In the genomic region with DNA sequence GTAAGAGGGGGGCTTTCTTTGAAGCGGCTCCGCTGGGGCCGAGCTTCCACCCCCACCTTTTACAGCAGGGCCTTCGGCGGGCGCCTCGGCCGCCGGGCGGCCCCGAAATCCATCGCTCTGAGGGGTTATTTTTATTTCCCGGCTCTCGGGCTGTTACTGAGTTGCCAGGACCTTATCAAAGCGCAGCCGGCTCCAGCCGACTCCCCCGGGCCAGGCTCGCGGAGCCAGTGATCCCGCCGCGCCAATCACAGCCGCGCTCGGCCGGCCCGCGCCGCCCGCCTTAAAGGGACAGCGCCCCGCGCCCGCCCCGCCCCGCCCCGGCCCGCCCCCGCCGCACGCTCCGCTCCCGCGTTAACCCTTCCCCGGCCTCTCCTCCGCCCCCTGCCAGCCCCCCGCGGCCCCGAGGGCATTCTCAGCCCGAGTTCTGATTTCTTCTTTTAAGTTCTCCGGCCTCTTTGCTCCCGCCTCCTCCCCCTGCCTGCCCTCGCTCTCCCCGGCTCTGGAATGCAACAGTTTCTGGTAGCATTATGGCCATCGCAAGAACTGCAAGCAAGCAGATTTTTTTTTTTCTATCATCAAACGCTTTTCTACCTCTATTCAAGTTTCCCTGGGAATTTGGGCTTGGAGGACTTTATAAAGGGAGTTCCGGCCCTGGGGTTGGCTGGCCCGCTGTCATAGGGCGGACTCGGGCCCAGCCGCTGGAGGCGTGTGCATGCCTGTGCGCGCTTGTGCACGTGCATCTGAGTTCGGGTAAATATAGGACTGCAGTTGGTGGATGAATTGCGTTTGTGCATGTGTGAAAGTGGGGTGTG, we compare ENCODE assay signal across 1 cellular context.
TF ChIP-seq lines count a peak whose summit lies in the region.

A gene with protein sequence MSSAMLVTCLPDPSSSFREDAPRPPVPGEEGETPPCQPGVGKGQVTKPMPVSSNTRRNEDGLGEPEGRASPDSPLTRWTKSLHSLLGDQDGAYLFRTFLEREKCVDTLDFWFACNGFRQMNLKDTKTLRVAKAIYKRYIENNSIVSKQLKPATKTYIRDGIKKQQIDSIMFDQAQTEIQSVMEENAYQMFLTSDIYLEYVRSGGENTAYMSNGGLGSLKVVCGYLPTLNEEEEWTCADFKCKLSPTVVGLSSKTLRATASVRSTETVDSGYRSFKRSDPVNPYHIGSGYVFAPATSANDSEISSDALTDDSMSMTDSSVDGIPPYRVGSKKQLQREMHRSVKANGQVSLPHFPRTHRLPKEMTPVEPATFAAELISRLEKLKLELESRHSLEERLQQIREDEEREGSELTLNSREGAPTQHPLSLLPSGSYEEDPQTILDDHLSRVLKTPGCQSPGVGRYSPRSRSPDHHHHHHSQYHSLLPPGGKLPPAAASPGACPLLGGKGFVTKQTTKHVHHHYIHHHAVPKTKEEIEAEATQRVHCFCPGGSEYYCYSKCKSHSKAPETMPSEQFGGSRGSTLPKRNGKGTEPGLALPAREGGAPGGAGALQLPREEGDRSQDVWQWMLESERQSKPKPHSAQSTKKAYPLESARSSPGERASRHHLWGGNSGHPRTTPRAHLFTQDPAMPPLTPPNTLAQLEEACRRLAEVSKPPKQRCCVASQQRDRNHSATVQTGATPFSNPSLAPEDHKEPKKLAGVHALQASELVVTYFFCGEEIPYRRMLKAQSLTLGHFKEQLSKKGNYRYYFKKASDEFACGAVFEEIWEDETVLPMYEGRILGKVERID (minus strand): TSS at position 255 of the 812 bp plus-strand sequence. CDS start 3,028 bp downstream, outside the sequence.

TF ChIP-seq in HepG2, 621 proteins besides CTCF, POLR2A, EP300 and RAD21 (continued from another document and continues in another):
- TF ChIP-seq, protein P1, sequence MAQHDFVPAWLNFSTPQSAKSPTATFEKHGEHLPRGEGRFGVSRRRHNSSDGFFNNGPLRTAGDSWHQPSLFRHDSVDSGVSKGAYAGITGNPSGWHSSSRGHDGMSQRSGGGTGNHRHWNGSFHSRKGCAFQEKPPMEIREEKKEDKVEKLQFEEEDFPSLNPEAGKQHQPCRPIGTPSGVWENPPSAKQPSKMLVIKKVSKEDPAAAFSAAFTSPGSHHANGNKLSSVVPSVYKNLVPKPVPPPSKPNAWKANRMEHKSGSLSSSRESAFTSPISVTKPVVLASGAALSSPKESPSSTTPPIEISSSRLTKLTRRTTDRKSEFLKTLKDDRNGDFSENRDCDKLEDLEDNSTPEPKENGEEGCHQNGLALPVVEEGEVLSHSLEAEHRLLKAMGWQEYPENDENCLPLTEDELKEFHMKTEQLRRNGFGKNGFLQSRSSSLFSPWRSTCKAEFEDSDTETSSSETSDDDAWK (CRISPR knock-in tag; IDR thresholded peaks at IDR 0.05) = no peak
- TF ChIP-seq, protein P2, sequence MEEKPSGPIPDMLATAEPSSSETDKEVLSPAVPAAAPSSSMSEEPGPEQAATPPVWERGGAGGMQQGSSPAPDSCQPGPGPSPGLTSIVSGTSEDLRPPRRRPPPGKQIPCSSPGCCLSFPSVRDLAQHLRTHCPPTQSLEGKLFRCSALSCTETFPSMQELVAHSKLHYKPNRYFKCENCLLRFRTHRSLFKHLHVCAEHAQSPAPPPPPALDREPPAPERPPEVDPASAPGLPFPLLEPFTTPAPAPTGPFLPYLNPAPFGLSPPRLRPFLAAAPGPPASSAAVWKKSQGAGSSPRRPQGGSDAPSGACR (CRISPR knock-in tag; IDR thresholded peaks at IDR 0.05) = 0 out of 2 replicates have a peak, but pooled peaks have one; percentile 76
- TF ChIP-seq RBM39 (IDR thresholded peaks at IDR 0.05; ENCODE audit: low read depth, low read length, poor library complexity, severe bottlenecking) (peak; percentile 37), MYC (CRISPR knock-in tag; IDR thresholded peaks at IDR 0.05; ENCODE audit: borderline replicate concordance) (peak; percentile 93), KDM1A (CRISPR knock-in tag; IDR thresholded peaks at IDR 0.05) (no peak; the same call in none of the 2 replicates), FOXP1 (IDR thresholded peaks at IDR 0.05) (no peak), FOXP1 (CRISPR knock-in tag; IDR thresholded peaks at IDR 0.05) (no peak), SRSF9 (IDR thresholded peaks at IDR 0.05; ENCODE audit: borderline replicate concordance, insufficient read depth, low read depth, low read length, poor library complexity, severe bottlenecking) (no peak), ZSCAN22 (CRISPR knock-in tag; IDR thresholded peaks at IDR 0.05) (no peak), MAFF (IDR thresholded peaks at IDR 0.05; ENCODE audit: low read depth, low read length) (peak; percentile 92), ZNF446 (CRISPR knock-in tag; IDR thresholded peaks at IDR 0.05) (peak; percentile 93), MZF1 (CRISPR knock-in tag; IDR thresholded peaks at IDR 0.05; ENCODE audit: borderline replicate concordance) (no peak), NFE2L2 (IDR thresholded peaks at IDR 0.05; ENCODE audit: low read length) (no peak), SIN3A (IDR thresholded peaks at IDR 0.05; ENCODE audit: borderline replicate concordance, low read depth, low read length) (peak; percentile 48; the same call in 1 of the 2 replicates), PTBP1 (IDR thresholded peaks at IDR 0.05; ENCODE audit: low read depth, low read length, poor library complexity, severe bottlenecking) (peak; percentile 85), ZNF383 (CRISPR knock-in tag; IDR thresholded peaks at IDR 0.05; ENCODE audit: borderline replicate concordance) (no peak), IKZF1 (IDR thresholded peaks at IDR 0.05) (no peak), SP5 (CRISPR knock-in tag; IDR thresholded peaks at IDR 0.05; ENCODE audit: borderline replicate concordance, low read depth) (peak; percentile 80), SP1 (IDR thresholded peaks at IDR 0.05) (no peak), SP1 (CRISPR knock-in tag; IDR thresholded peaks at IDR 0.05) (peak; percentile 56; the same call in 1 of the 2 replicates), ZNF230 (CRISPR knock-in tag; IDR thresholded peaks at IDR 0.05) (peak; percentile 97), ZNF737 (CRISPR knock-in tag; IDR thresholded peaks at IDR 0.05; ENCODE audit: borderline replicate concordance) (peak; percentile 94; the same call in 1 of the 2 replicates), ZNF138 (CRISPR knock-in tag; IDR thresholded peaks at IDR 0.05; ENCODE audit: low read depth) (peak; percentile 93; the same call in 1 of the 2 replicates), TOE1 (CRISPR knock-in tag; IDR thresholded peaks at IDR 0.05) (peak; percentile 68; the same call in 1 of the 2 replicates), TSC22D2 (CRISPR knock-in tag; IDR thresholded peaks at IDR 0.05; ENCODE audit: borderline replicate concordance) (peak; percentile 92), JDP2 (CRISPR knock-in tag; IDR thresholded peaks at IDR 0.05; ENCODE audit: borderline replicate concordance) (peak; percentile 96; the same call in 1 of the 2 replicates), ZNF501 (CRISPR knock-in tag; IDR thresholded peaks at IDR 0.05) (peak; percentile 87), PITX1 (CRISPR knock-in tag; IDR thresholded peaks at IDR 0.05) (peak; percentile 91), ZNF124 (CRISPR knock-in tag; IDR thresholded peaks at IDR 0.05) (peak; percentile 86)
- TF ChIP-seq, protein P3, sequence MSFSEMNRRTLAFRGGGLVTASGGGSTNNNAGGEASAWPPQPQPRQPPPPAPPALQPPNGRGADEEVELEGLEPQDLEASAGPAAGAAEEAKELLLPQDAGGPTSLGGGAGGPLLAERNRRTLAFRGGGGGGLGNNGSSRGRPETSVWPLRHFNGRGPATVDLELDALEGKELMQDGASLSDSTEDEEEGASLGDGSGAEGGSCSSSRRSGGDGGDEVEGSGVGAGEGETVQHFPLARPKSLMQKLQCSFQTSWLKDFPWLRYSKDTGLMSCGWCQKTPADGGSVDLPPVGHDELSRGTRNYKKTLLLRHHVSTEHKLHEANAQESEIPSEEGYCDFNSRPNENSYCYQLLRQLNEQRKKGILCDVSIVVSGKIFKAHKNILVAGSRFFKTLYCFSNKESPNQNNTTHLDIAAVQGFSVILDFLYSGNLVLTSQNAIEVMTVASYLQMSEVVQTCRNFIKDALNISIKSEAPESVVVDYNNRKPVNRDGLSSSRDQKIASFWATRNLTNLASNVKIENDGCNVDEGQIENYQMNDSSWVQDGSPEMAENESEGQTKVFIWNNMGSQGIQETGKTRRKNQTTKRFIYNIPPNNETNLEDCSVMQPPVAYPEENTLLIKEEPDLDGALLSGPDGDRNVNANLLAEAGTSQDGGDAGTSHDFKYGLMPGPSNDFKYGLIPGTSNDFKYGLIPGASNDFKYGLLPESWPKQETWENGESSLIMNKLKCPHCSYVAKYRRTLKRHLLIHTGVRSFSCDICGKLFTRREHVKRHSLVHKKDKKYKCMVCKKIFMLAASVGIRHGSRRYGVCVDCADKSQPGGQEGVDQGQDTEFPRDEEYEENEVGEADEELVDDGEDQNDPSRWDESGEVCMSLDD (CRISPR knock-in tag; IDR thresholded peaks at IDR 0.05; ENCODE audit: borderline replicate concordance) = peak; percentile 88; the same call in 1 of the 2 replicates
- TF ChIP-seq, protein P4, sequence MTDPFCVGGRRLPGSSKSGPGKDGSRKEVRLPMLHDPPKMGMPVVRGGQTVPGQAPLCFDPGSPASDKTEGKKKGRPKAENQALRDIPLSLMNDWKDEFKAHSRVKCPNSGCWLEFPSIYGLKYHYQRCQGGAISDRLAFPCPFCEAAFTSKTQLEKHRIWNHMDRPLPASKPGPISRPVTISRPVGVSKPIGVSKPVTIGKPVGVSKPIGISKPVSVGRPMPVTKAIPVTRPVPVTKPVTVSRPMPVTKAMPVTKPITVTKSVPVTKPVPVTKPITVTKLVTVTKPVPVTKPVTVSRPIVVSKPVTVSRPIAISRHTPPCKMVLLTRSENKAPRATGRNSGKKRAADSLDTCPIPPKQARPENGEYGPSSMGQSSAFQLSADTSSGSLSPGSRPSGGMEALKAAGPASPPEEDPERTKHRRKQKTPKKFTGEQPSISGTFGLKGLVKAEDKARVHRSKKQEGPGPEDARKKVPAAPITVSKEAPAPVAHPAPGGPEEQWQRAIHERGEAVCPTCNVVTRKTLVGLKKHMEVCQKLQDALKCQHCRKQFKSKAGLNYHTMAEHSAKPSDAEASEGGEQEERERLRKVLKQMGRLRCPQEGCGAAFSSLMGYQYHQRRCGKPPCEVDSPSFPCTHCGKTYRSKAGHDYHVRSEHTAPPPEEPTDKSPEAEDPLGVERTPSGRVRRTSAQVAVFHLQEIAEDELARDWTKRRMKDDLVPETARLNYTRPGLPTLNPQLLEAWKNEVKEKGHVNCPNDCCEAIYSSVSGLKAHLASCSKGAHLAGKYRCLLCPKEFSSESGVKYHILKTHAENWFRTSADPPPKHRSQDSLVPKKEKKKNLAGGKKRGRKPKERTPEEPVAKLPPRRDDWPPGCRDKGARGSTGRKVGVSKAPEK (CRISPR knock-in tag; IDR thresholded peaks at IDR 0.05; ENCODE audit: borderline replicate concordance) = peak; percentile 97; the same call in 1 of the 2 replicates
- TF ChIP-seq, protein P5, sequence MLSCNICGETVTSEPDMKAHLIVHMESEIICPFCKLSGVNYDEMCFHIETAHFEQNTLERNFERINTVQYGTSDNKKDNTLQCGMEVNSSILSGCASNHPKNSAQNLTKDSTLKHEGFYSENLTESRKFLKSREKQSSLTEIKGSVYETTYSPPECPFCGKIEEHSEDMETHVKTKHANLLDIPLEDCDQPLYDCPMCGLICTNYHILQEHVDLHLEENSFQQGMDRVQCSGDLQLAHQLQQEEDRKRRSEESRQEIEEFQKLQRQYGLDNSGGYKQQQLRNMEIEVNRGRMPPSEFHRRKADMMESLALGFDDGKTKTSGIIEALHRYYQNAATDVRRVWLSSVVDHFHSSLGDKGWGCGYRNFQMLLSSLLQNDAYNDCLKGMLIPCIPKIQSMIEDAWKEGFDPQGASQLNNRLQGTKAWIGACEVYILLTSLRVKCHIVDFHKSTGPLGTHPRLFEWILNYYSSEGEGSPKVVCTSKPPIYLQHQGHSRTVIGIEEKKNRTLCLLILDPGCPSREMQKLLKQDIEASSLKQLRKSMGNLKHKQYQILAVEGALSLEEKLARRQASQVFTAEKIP (CRISPR knock-in tag; IDR thresholded peaks at IDR 0.05; ENCODE audit: borderline replicate concordance) = no peak
- TF ChIP-seq, protein P6, sequence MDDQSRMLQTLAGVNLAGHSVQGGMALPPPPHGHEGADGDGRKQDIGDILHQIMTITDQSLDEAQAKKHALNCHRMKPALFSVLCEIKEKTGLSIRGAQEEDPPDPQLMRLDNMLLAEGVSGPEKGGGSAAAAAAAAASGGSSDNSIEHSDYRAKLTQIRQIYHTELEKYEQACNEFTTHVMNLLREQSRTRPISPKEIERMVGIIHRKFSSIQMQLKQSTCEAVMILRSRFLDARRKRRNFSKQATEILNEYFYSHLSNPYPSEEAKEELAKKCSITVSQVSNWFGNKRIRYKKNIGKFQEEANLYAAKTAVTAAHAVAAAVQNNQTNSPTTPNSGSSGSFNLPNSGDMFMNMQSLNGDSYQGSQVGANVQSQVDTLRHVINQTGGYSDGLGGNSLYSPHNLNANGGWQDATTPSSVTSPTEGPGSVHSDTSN (CRISPR knock-in tag; IDR thresholded peaks at IDR 0.05; ENCODE audit: borderline replicate concordance) = 0 out of 2 replicates have a peak, but pooled peaks have one; percentile 67
- TF ChIP-seq, protein P7, sequence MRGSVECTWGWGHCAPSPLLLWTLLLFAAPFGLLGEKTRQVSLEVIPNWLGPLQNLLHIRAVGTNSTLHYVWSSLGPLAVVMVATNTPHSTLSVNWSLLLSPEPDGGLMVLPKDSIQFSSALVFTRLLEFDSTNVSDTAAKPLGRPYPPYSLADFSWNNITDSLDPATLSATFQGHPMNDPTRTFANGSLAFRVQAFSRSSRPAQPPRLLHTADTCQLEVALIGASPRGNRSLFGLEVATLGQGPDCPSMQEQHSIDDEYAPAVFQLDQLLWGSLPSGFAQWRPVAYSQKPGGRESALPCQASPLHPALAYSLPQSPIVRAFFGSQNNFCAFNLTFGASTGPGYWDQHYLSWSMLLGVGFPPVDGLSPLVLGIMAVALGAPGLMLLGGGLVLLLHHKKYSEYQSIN (CRISPR knock-in tag; IDR thresholded peaks at IDR 0.05; ENCODE audit: borderline replicate concordance) = no peak
- TF ChIP-seq, protein P8, sequence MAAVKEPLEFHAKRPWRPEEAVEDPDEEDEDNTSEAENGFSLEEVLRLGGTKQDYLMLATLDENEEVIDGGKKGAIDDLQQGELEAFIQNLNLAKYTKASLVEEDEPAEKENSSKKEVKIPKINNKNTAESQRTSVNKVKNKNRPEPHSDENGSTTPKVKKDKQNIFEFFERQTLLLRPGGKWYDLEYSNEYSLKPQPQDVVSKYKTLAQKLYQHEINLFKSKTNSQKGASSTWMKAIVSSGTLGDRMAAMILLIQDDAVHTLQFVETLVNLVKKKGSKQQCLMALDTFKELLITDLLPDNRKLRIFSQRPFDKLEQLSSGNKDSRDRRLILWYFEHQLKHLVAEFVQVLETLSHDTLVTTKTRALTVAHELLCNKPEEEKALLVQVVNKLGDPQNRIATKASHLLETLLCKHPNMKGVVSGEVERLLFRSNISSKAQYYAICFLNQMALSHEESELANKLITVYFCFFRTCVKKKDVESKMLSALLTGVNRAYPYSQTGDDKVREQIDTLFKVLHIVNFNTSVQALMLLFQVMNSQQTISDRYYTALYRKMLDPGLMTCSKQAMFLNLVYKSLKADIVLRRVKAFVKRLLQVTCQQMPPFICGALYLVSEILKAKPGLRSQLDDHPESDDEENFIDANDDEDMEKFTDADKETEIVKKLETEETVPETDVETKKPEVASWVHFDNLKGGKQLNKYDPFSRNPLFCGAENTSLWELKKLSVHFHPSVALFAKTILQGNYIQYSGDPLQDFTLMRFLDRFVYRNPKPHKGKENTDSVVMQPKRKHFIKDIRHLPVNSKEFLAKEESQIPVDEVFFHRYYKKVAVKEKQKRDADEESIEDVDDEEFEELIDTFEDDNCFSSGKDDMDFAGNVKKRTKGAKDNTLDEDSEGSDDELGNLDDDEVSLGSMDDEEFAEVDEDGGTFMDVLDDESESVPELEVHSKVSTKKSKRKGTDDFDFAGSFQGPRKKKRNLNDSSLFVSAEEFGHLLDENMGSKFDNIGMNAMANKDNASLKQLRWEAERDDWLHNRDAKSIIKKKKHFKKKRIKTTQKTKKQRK (IDR thresholded peaks at IDR 0.05; ENCODE audit: low read length) = no peak
